ENCODE assay signal across 17 cellular contexts in the genomic region with DNA sequence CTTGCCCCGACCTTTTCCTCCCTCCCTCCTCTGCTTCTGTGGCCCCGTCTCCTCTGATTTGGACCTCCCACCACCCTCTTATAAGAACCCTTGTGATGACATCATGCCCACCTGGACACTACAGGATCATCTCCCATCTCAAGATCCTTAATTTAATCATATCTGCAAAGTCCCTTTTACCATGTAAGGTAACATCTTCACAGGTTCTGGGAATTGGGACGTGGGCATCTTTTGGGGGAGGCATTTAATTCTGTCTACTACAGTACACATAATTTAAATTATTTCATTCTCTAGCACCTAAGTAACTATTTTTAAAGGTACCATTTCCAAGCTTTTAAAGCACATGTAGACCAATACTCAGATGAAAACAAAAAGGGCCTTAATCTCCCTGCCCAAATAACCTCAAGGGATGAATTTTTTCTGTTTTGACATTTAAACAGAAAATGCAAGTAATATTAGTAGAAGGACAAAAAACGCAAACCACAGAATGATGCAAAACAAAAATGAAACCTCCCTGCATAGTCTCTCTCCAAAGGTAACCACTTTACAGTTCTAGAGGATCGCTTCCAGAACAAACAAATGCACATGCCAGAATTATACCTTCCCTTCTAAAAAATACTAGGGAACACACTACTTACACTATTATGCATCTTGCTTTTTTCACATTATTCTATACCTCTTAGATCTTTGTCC.
A peak's percentile ranks its signal among the peaks of the same experiment; 100 is the strongest.
DNase-seq lines count a peak whose midpoint lies in the region; ATAC-seq and TF ChIP-seq lines count a peak whose summit lies in the region.
"Had no signal": no experiment of that assay in that cellular context is flagged by ENCODE, and none has a peak within 500 bp of the region (broad histone marks: within the 10 kb centered on the region; RNA-seq: fewer than 3 reads in every experiment).

No MANE protein-coding gene starts in this region.

- no peaks in the 10 kb centered on the region for H3K36me3 ChIP-seq in MG63
- H3K36me3 ChIP-seq: Peyer's patch, prostate gland had no signal

- DNase-seq in GM12865 (ENCODE audit: low read depth) = peak; percentile 11
- no peak for DNase-seq in NCI-H1048 (lab: John Stamatoyannopoulos, UW)
- DNase-seq in cerebellar nuclear complex (lab: John Stamatoyannopoulos, UW) = no peak
- DNase-seq in MG63 = no peak
- DNase-seq in GM10266 (ENCODE audit: extremely low spot score) = no peak
- DNase-seq: activated CD4-positive, alpha-beta T cell treated with anti-CD3 and anti-CD28 coated beads for 4 hours; aorta; CD8-positive, alpha-beta memory T cell; cortex of kidney; GDM1; NCI-H1105 treated with DMSO at 0.1 percent for 48 hours; Peyer's patch had no signal

- no peaks in the 10 kb centered on the region for H3K9me3 ChIP-seq in MG63
- H3K9me3 ChIP-seq: Peyer's patch, prostate gland had no signal

- ATAC-seq in GM19025 (IDR thresholded peaks at IDR 0.05; ENCODE audit: low read depth, unreplicated experiment) = peak; percentile 64
- ATAC-seq in GM21723 (IDR thresholded peaks at IDR 0.05; ENCODE audit: unreplicated experiment) = peak; percentile 88
- ATAC-seq in HG03280 (IDR thresholded peaks at IDR 0.05; ENCODE audit: unreplicated experiment) = peak; percentile 81

- H3K4me3 ChIP-seq in GM12865 (ENCODE audit: low read depth, low read length) (no peak overlapping the region), MG63 (no peak overlapping the region)
- H3K4me3 ChIP-seq: hepatocyte, Peyer's patch, prostate gland had no signal

- H3K27me3 ChIP-seq in MG63 = peaks cover 8% of the 10 kb centered on the region
- H3K27me3 ChIP-seq: hepatocyte, Peyer's patch had no signal

- TF ChIP-seq CTCF in GM12865 (IDR thresholded peaks at IDR 0.05; ENCODE audit: insufficient read depth, low read depth, low read length, missing control alignments) (no peak), GM10266 (IDR thresholded peaks at IDR 0.05; ENCODE audit: control insufficient read depth, insufficient read depth, low read depth, missing control alignments) (no peak)
